22 cellular contexts compared by ENCODE assay signal in the genomic region with DNA sequence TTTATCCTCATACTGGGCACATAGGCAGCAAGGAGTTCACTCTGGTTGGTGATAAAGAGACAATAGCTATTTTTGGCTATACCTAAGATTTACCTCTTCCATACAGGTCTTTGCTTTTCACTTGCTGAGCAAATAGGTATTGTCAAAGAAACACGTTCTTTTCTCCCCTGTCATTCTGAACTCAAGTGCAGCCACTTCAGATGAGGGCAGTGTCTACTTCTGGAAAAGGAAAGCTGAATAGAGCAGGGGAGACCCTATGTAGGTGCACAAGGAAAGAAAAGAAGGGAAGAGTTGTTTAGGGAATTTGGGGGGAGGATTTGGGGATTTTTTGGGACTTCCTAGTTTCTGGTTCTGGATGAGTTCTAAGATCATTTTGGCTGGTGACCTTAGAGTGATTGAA.
"Had no signal": no experiment of that assay in that cellular context is flagged by ENCODE, and none has a peak within 500 bp of the region (broad histone marks: within the 10 kb centered on the region; RNA-seq: fewer than 3 reads in every experiment).

No MANE protein-coding gene starts in this region.

- H3K4me3 ChIP-seq: MG63, PC-9 had no signal

- H3K9me3 ChIP-seq: MG63 had no signal

- DNase-seq: activated CD4-positive, alpha-beta memory T cell treated with anti-CD3 and anti-CD28 coated beads for 36 hours; activated CD4-positive, alpha-beta T cell treated with anti-CD3 and anti-CD28 coated beads, Interleukin-2, amount 10 ng/mL, durations not matched to agents 7 days and 5 days; activated CD4-positive, CD25-positive, alpha-beta regulatory T cell treated with anti-CD3 and anti-CD28 coated beads, Interleukin-2, amount 50 U/mL, for 72 hours; activated gamma-delta T cell; activated naive CD4-positive, alpha-beta T cell treated with anti-CD3 and anti-CD28 coated beads, Interleukin-2, amount 10 ng/mL, durations not matched to agents 7 days and 5 days; activated naive CD8-positive, alpha-beta T cell treated with anti-CD3 and anti-CD28 coated beads for 36 hours; activated T-cell treated with anti-CD3 and anti-CD28 coated beads for 4 hours; activated T-cell treated with anti-CD3 and anti-CD28 coated beads, Interleukin-2, amount 50 U/mL, for 48 hours; cerebellar nuclear complex; KG1; MG63; NCI-H1105; NCI-H1930; NCI-H446; NCI-H524; PC-9; SIG-M5; T-helper 17 cell; T-helper 9 cell had no signal

- H3K27me3 Mint-ChIP-seq: activated CD4-positive, alpha-beta memory T cell treated with anti-CD3 and anti-CD28 coated beads for 36 hours; activated naive CD4-positive, alpha-beta T cell treated with anti-CD3 and anti-CD28 coated beads, Interleukin-2, amount 10 ng/mL, durations not matched to agents 7 days and 5 days had no signal

- H3K4me1 Mint-ChIP-seq: activated CD4-positive, alpha-beta T cell treated with anti-CD3 and anti-CD28 coated beads, Interleukin-2, amount 10 ng/mL, durations not matched to agents 7 days and 5 days; activated naive CD4-positive, alpha-beta T cell treated with anti-CD3 and anti-CD28 coated beads, Interleukin-2, amount 10 ng/mL, durations not matched to agents 7 days and 5 days; activated naive CD8-positive, alpha-beta T cell treated with anti-CD3 and anti-CD28 coated beads for 36 hours; activated T-helper 17 cell treated with anti-CD3 and anti-CD28 coated beads, Interleukin-2, amount 50 U/mL, for 72 hours; T-helper 17 cell had no signal

- H3K27me3 ChIP-seq: MG63 had no signal

- H3K36me3 ChIP-seq: MG63 had no signal

- H3K27ac ChIP-seq: PC-9 had no signal

- H3K36me3 Mint-ChIP-seq: activated CD4-positive, alpha-beta memory T cell treated with anti-CD3 and anti-CD28 coated beads for 36 hours; activated naive CD4-positive, alpha-beta T cell treated with anti-CD3 and anti-CD28 coated beads, Interleukin-2, amount 10 ng/mL, durations not matched to agents 7 days and 5 days; activated naive CD8-positive, alpha-beta T cell treated with anti-CD3 and anti-CD28 coated beads for 36 hours; WTC11 had no signal

- H3K4me2 ChIP-seq: PC-9 had no signal

- FAIRE-seq: colon had no signal

- H3K9me3 Mint-ChIP-seq: activated CD4-positive, alpha-beta memory T cell treated with anti-CD3 and anti-CD28 coated beads for 36 hours; activated CD4-positive, alpha-beta T cell treated with anti-CD3 and anti-CD28 coated beads, Interleukin-2, amount 10 ng/mL, durations not matched to agents 7 days and 5 days; activated naive CD4-positive, alpha-beta T cell treated with anti-CD3 and anti-CD28 coated beads, Interleukin-2, amount 10 ng/mL, durations not matched to agents 7 days and 5 days; activated naive CD8-positive, alpha-beta T cell treated with anti-CD3 and anti-CD28 coated beads for 36 hours; activated T-helper 17 cell treated with anti-CD3 and anti-CD28 coated beads, Interleukin-2, amount 50 U/mL, for 72 hours; WTC11 had no signal

- H3K27ac Mint-ChIP-seq: activated CD4-positive, alpha-beta memory T cell treated with anti-CD3 and anti-CD28 coated beads for 36 hours; activated CD4-positive, alpha-beta T cell treated with anti-CD3 and anti-CD28 coated beads, Interleukin-2, amount 10 ng/mL, durations not matched to agents 7 days and 5 days; activated naive CD4-positive, alpha-beta T cell treated with anti-CD3 and anti-CD28 coated beads, Interleukin-2, amount 10 ng/mL, durations not matched to agents 7 days and 5 days; activated naive CD8-positive, alpha-beta T cell treated with anti-CD3 and anti-CD28 coated beads for 36 hours; activated T-helper 17 cell treated with anti-CD3 and anti-CD28 coated beads, Interleukin-2, amount 50 U/mL, for 72 hours; T-helper 17 cell; WTC11 had no signal

- H2AFZ ChIP-seq: PC-9 had no signal

- H3K4me3 Mint-ChIP-seq: activated CD4-positive, alpha-beta memory T cell treated with anti-CD3 and anti-CD28 coated beads for 36 hours; activated CD4-positive, alpha-beta T cell treated with anti-CD3 and anti-CD28 coated beads, Interleukin-2, amount 10 ng/mL, durations not matched to agents 7 days and 5 days; activated naive CD4-positive, alpha-beta T cell treated with anti-CD3 and anti-CD28 coated beads, Interleukin-2, amount 10 ng/mL, durations not matched to agents 7 days and 5 days; activated naive CD8-positive, alpha-beta T cell treated with anti-CD3 and anti-CD28 coated beads for 36 hours; activated T-helper 17 cell treated with anti-CD3 and anti-CD28 coated beads, Interleukin-2, amount 50 U/mL, for 72 hours; T-helper 17 cell; WTC11 had no signal
